In the genomic region with DNA sequence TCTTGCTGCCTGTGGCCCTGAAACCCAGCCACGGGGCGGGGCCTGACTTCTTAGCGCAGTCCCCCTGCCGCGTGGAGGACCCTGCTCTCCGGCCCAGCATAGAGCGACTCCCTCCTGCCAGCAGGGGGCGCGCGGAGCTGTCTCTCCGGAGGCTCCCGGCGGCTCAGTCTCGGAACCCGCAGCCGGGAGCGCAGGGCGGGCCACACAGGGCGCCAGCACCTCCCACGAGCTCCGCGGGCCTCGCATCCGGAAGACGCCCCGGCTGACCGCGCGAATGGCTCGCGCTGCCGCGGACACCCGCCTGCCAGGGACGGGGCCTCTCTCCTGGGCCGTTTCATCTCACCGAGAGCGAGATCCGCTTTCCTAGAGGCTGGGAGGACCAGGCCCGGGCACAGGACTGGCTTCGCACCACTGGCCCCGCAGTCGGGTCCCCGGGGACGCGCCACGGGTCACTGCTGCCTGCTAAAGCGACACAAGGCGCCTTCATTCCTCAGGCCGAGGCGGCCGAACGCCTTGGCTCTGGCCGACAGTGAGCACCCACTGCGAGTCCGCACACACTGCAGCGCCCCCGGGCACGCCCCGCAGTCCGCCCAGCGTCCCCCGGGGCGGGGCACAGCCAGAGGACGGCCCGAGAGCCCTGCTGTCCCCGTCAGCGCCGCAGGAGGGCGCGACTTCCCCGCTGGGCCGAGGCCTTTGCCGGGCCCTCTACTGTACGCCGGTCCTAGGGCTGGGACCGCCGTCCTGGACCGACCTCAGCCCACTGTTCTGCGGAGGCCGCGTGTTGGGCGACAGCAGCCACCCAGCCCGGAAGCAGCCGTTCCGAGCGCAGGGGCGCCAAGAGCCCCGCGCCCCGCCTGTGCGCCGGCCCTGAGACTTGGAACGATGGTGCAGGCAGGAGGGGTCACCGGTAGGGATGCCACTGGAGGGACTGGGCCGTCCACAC, we compare ENCODE assay signal across 8 cellular contexts. TPM values are rescaled to one million over a fixed set of nuclear protein-coding genes. Genes with fewer than 3 reads are reported as not detected.
DNase-seq lines count a peak whose midpoint lies in the region; ATAC-seq and TF ChIP-seq lines count a peak whose summit lies in the region.

No MANE protein-coding gene starts in this region.

- TF ChIP-seq CTCF in PC-3 (conservative IDR thresholded peaks at IDR 0.05; ENCODE audit: low read depth, low read length) = peak; percentile 77

- POLR2A ChIA-PET in PC-3 (lab: Charles Lee; ENCODE audit: unreplicated experiment) = no interaction called here
- POLR2A ChIA-PET in naive thymus-derived CD8-positive, alpha-beta T cell (lab: Charles Lee) = interaction anchor here (0.6 to 2.3 kb wide), 7 partner anchors 70 to 695 kb away, joined by 3 to 14 read pairs (median 3); a partner anchor contains a TSS

- H3K27me3 ChIP-seq in HUES64 (ENCODE audit: insufficient read depth, low read length) = peaks cover 18% of the 10 kb centered on the region
- H3K27me3 ChIP-seq in PC-3 (ENCODE audit: low read length) = no peaks in the 10 kb centered on the region

- H3K9me2 ChIP-seq in PC-3 (replicated peaks; ENCODE audit: low read length) = no peaks in the 10 kb centered on the region

- H3K27ac ChIP-seq in HUES64 (ENCODE audit: low read depth, low read length) = no peak overlapping the region
- peak overlapping the region; percentile 61 for H3K27ac ChIP-seq in PC-3 (ENCODE audit: low read length)

- ATAC-seq in GM21515 (IDR thresholded peaks at IDR 0.05; ENCODE audit: unreplicated experiment) = peak; percentile 95
- peak; percentile 92 for ATAC-seq in PC-3
- ATAC-seq in naive thymus-derived CD8-positive, alpha-beta T cell = peak; percentile 88 to 90
- ATAC-seq in stimulated activated memory B cell treated with anti-CD40 and anti-IgM and Interleukin-4, amounts not matched to agents 10 μg/mL and 1 μg/mL and 100 μg/mL, for 72 hours = peak; percentile 96

- peak overlapping the region; percentile 94 for H2AFZ ChIP-seq in PC-3 (ENCODE audit: low read length)

- peak overlapping the region; percentile 94 for H3K4me2 ChIP-seq in PC-3 (ENCODE audit: low read length)

- H3K4me1 ChIP-seq in HUES64 (ENCODE audit: insufficient read depth, low read length) = peaks cover 5% of the 10 kb centered on the region; the same call in 1 of the 2 replicates
- H3K4me1 ChIP-seq in PC-3 (ENCODE audit: insufficient read depth, low read length) = peaks cover 8% of the 10 kb centered on the region; the same call in 1 of the 2 replicates

- BruUV-seq in PC-3 (replicated peaks; lab: Mats Ljungman, UMichigan) = no TSS peak

- H3K9me3 Mint-ChIP-seq in naive thymus-derived CD8-positive, alpha-beta T cell = no peaks in the 10 kb centered on the region
- H3K9me3 Mint-ChIP-seq in stimulated activated memory B cell treated with anti-CD40 and anti-IgM and Interleukin-4, amounts not matched to agents 10 μg/mL and 1 μg/mL and 100 μg/mL, for 72 hours = no peaks in the 10 kb centered on the region

- H3K9ac ChIP-seq in HUES64 (ENCODE audit: low read depth, low read length) (peak overlapping the region; percentile 57), PC-3 (ENCODE audit: low read length) (peak overlapping the region; percentile 90)

- CTCF ChIA-PET in PC-3 (lab: Charles Lee) = interaction anchor here (0.5 to 1.1 kb wide), 12 partner anchors 15 to 629 kb away, joined by 3 to 23 read pairs (median 4); no protein-coding TSS in a partner anchor

- no peaks in the 10 kb centered on the region for H4K20me1 ChIP-seq in PC-3 (ENCODE audit: low read length)

- H3K4me3 ChIP-seq in HUES64 (ENCODE audit: low read length) (peak overlapping the region; percentile 77), PC-3 (ENCODE audit: low read length) (peak overlapping the region; percentile 86)

- under 1% methylated on average over 96 of the region's 96 CpGs for WGBS in HUES64

- peaks cover 0 to 4% (median 0%) of the 10 kb centered on the region in 5 donors for H3K27me3 Mint-ChIP-seq in naive thymus-derived CD8-positive, alpha-beta T cell
- no peaks in the 10 kb centered on the region for H3K27me3 Mint-ChIP-seq in stimulated activated memory B cell treated with anti-CD40 and anti-IgM and Interleukin-4, amounts not matched to agents 10 μg/mL and 1 μg/mL and 100 μg/mL, for 72 hours

- H3K36me3 ChIP-seq in HUES64 (ENCODE audit: insufficient read depth, low read length) (no peaks in the 10 kb centered on the region), PC-3 (ENCODE audit: low read depth, low read length) (no peaks in the 10 kb centered on the region)

- H3K79me2 ChIP-seq in PC-3 (ENCODE audit: low read length) = no peaks in the 10 kb centered on the region

- H3K9me3 ChIP-seq in HUES64 (ENCODE audit: insufficient read depth, low read depth, low read length) (no peaks in the 10 kb centered on the region), PC-3 (ENCODE audit: low read length) (no peaks in the 10 kb centered on the region)

- H3F3A ChIP-seq in PC-3 (ENCODE audit: low read length, unreplicated experiment) = no peaks in the 10 kb centered on the region

- intact Hi-C loops in PC-3 (cut with micrococcal nuclease) = loop anchor here (1.0 to 10.0 kb wide), 5 partner anchors 27 to 257 kb away; a partner anchor contains a TSS

- peak overlapping the region; percentile 66 to 84 (median 71) for H3K4me3 Mint-ChIP-seq in naive thymus-derived CD8-positive, alpha-beta T cell
- H3K4me3 Mint-ChIP-seq in stimulated activated memory B cell treated with anti-CD40 and anti-IgM and Interleukin-4, amounts not matched to agents 10 μg/mL and 1 μg/mL and 100 μg/mL, for 72 hours = peak overlapping the region; percentile 77

- H3K4me1 Mint-ChIP-seq in naive thymus-derived CD8-positive, alpha-beta T cell = peaks cover 0 to 24% (median 7%) of the 10 kb centered on the region in 4 donors
- peaks cover 15% of the 10 kb centered on the region for H3K4me1 Mint-ChIP-seq in stimulated activated memory B cell treated with anti-CD40 and anti-IgM and Interleukin-4, amounts not matched to agents 10 μg/mL and 1 μg/mL and 100 μg/mL, for 72 hours

- no peaks in the 10 kb centered on the region for H3K36me3 Mint-ChIP-seq in naive thymus-derived CD8-positive, alpha-beta T cell
- no peaks in the 10 kb centered on the region for H3K36me3 Mint-ChIP-seq in stimulated activated memory B cell treated with anti-CD40 and anti-IgM and Interleukin-4, amounts not matched to agents 10 μg/mL and 1 μg/mL and 100 μg/mL, for 72 hours

- peak overlapping the region in 7 of 10 donors; percentile 61 to 81 (median 69) for H3K27ac Mint-ChIP-seq in naive thymus-derived CD8-positive, alpha-beta T cell
- H3K27ac Mint-ChIP-seq in stimulated activated memory B cell treated with anti-CD40 and anti-IgM and Interleukin-4, amounts not matched to agents 10 μg/mL and 1 μg/mL and 100 μg/mL, for 72 hours = peak overlapping the region; percentile 59

- DNase-seq in DMS53 treated with DMSO at 0.1 percent for 48 hours (lab: John Stamatoyannopoulos, UW; ENCODE audit: unreplicated experiment) (peak; percentile 23), PC-3 (peak; percentile 89), fibroblast of gingiva (ENCODE audit: low read depth) (peak; percentile 76)
- peak; percentile 94 to 95 for DNase-seq in activated T-cell treated with anti-CD3 and anti-CD28 coated beads, Interleukin-2, amount 50 U/mL, for 48 hours
- peak; percentile 78 to 96 (median 91) for DNase-seq in naive thymus-derived CD8-positive, alpha-beta T cell

RNA-seq across cellular contexts. Expression of a gene that starts 39.0 kb away (rescaled TPM):
- polyA plus RNA-seq in HUES64 (2013, experiment 1 of 2) = 8.6 TPM
- polyA plus RNA-seq in HUES64 (2013, experiment 2 of 2) = 9.4 TPM
- total RNA-seq in PC-3 (2014; rRNA removed) = 21.5 and 30.5 TPM in 2 replicates
- total RNA-seq in naive thymus-derived CD8-positive, alpha-beta T cell = 10 to 100 TPM; 10.2 TPM
- polyA plus RNA-seq in naive thymus-derived CD8-positive, alpha-beta T cell = 10 to 100 TPM in 1 of 3 donors, 1 to 10 TPM in 2; 5.3 to 12.0 (median 9.2) TPM

RNA-seq across cellular contexts. Expression of a gene that starts 42.4 kb away (rescaled TPM):
- polyA plus RNA-seq in HUES64 (2013, experiment 1 of 2) = 0.25 TPM
- 0.13 TPM for polyA plus RNA-seq in HUES64 (2013, experiment 2 of 2)
- not detected in 2 replicates for total RNA-seq in PC-3 (2014; rRNA removed)
- not detected for total RNA-seq in naive thymus-derived CD8-positive, alpha-beta T cell
- polyA plus RNA-seq in naive thymus-derived CD8-positive, alpha-beta T cell = not detected

Comparison
In these comparisons a context has a peak if more than half of its experiments do, and no peak if none do; other contexts are left out.
1. DNase-seq: peak in every context shown above with its lines; median percentile 94 in activated T-cell treated with anti-CD3 and anti-CD28 coated beads, Interleukin-2, amount 50 U/mL, for 48 hours; 91 in naive thymus-derived CD8-positive, alpha-beta T cell; 89 in PC-3; 76 in fibroblast of gingiva; 23 in DMS53 treated with DMSO at 0.1 percent for 48 hours.